8 cellular contexts compared by ENCODE assay signal in the genomic region with DNA sequence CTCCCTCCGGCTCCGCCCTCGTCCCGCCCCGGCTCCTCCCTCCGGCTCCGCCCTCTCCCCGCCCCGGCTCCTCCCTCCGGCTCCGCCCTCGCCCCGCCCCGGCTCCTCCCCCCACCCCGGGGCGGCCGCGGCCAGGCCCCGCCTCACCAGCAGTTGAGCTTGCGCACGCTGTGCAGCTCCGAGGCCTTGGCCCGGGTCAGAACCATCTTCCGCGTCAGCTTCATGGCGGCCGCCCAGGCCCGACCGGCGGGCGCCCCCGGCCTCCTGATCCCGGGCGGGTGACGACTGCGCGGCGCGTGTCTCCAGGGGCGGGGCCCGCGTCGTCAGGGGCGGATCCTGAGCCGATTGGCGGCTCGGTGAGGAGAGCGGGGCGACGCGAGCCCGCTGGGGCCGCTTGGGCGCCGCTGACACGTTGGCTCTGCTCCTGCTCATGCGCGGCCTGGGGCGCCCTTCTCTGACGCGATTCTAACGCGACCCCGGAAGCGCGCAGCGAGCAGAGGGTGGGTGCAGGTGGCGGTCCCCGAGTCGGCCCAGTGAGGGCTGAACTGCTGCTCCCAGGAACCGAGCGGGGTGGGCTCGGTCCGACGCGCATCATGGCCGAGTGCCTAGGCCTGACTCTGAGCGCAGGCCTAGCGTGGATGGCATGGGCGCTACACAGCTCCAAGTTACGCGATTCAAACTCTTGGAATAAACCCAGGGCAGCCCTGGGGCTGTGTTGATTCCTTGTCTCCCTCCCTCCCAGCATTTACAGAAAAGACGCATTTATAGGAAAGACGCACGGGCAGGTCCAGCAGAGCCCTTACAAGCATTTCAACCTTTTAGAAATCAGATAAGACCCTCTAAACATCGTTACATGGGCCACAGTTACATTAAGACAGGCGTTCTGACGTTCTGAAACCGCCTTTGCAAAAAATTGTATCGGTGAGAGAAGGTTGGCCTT. TPM values are rescaled to one million over a fixed set of nuclear protein-coding genes. Genes with fewer than 3 reads are reported as not detected.
A peak's percentile ranks its signal among the peaks of the same experiment; 100 is the strongest.
DNase-seq lines count a peak whose midpoint lies in the region; ATAC-seq, FAIRE-seq and TF ChIP-seq lines count a peak whose summit lies in the region.

Gene CFAP410 (minus strand): TSS at position 420 of the 940 bp plus-strand sequence. CDS start 196 bp downstream, at position 224.

- H3K27me3 ChIP-seq in mammary epithelial cell (ENCODE audit: insufficient read depth, low read length) (no peaks in the 10 kb centered on the region), small intestine (ENCODE audit: control insufficient read depth in 2 of 2, insufficient read depth in 2 of 2, low read length in 2 of 2) (no peaks in the 10 kb centered on the region)

- H3K9ac ChIP-seq in mammary epithelial cell (ENCODE audit: insufficient read depth, low read length) = peak within 1 kb of the TSS; percentile 81

- CTCF ChIA-PET in mammary epithelial cell (lab: Charles Lee; ENCODE audit: low non-redundant PET) = interaction anchor here (0.6 kb wide), 1 partner anchor 41 kb away, joined by 3 read pairs; no protein-coding TSS in a partner anchor

- FAIRE-seq in small intestine (lab: Jason Lieb, UNC) = no peak

- TF ChIP-seq CTCF in WI38 (IDR thresholded peaks at IDR 0.05; ENCODE audit: low read depth, low read length) = no peak
- TF ChIP-seq CTCF in mammary epithelial cell (conservative IDR thresholded peaks at IDR 0.05 in 1 of 2, IDR thresholded peaks at IDR 0.05 in 1 of 2; ENCODE audit: extremely low read depth in 1 of 2, insufficient read depth in 1 of 2, low read depth in 1 of 2, low read length in 2 of 2) = no peak

- intact Hi-C loops in mammary epithelial cell (cut with micrococcal nuclease) = loop anchor here (10.0 kb wide), 2 partner anchors 116 to 524 kb away; partner anchors contain the start of gene LRRC3

- H3K79me2 ChIP-seq in mammary epithelial cell (ENCODE audit: insufficient read depth, low read length) = no peaks in the 10 kb centered on the region

- 1% methylated on average over 39 of the region's 90 CpGs for WGBS in mammary epithelial cell (ENCODE audit: low coverage, missing lambda C conversion rate)
- WGBS in small intestine, 3 donors = 0 to 1% (median 1%) methylated on average over 61 to 90 of the region's 90 CpGs

- in situ Hi-C loops in GM18951 (cut with MboI; ENCODE audit: low sequenced_read_pairs, unreplicated experiment) = no loop called here
- in situ Hi-C loops in mammary epithelial cell (cut with MboI; ENCODE audit: low sequenced_read_pairs in 2 of 2) = no loop called here

- BruUV-seq in mammary epithelial cell (replicated peaks; lab: Mats Ljungman, UMichigan) = TSS peak; percentile 81

- dilution Hi-C loops in mammary epithelial cell (cut with HindIII; ENCODE audit: low sequenced_read_pairs) = loop anchor here (5.0 kb wide), 1 partner anchor 327 kb away; the partner anchor contains the start of gene TRAPPC10

- peaks cover 13% of the 10 kb centered on the region for H3K4me1 ChIP-seq in mammary epithelial cell (ENCODE audit: insufficient read depth, low read length)
- no peaks in the 10 kb centered on the region for H3K4me1 ChIP-seq in small intestine (ENCODE audit: control insufficient read depth in 2 of 2, insufficient read depth in 1 of 2, low read depth in 1 of 2, low read length in 1 of 2)

- peak; percentile 93 for TF ChIP-seq POLR2A in GM18951 (IDR thresholded peaks at IDR 0.05; ENCODE audit: extremely low read depth, insufficient read depth, insufficient read length)

- H4K20me1 ChIP-seq in mammary epithelial cell (ENCODE audit: insufficient read depth, low read length) = no peaks in the 10 kb centered on the region

- peak; percentile 89 for ATAC-seq in HG03175 (IDR thresholded peaks at IDR 0.05; ENCODE audit: unreplicated experiment)

- peak within 1 kb of the TSS; percentile 78 for H3K27ac ChIP-seq in mammary epithelial cell (ENCODE audit: insufficient read depth, low read depth, low read length)
- H3K27ac ChIP-seq in small intestine (ENCODE audit: low read depth in 1 of 2, low read length in 1 of 2) = peak within 1 kb of the TSS; percentile 95 to 98

- H2AFZ ChIP-seq in mammary epithelial cell (ENCODE audit: low read depth, low read length) = peak within 1 kb of the TSS; percentile 92

- H3K9me3 ChIP-seq in mammary epithelial cell (replicated peaks; ENCODE audit: insufficient read depth, low read length) (no peaks in the 10 kb centered on the region), small intestine (ENCODE audit: control insufficient read depth, low read depth) (no peaks in the 10 kb centered on the region)

- DNase-seq in AG08395 (ENCODE audit: low spot score) = peak; percentile 98
- DNase-seq in NCI-H2227 treated with DMSO at 0.1 percent for 48 hours (lab: John Stamatoyannopoulos, UW) = peak; percentile 95
- DNase-seq in mammary epithelial cell = peak; percentile 91
- DNase-seq in iPS-NIHi11 (ENCODE audit: low spot score) = peak; percentile 97
- DNase-seq in small intestine = peak; percentile 92

- peak within 1 kb of the TSS; percentile 90 for H3K4me3 ChIP-seq in WI38 (ENCODE audit: low read depth, low read length)
- H3K4me3 ChIP-seq in mammary epithelial cell (replicated peaks in 1 of 3; ENCODE audit: insufficient read depth in 1 of 3, low read depth in 2 of 3, low read length in 3 of 3) = peak within 1 kb of the TSS; percentile 71 to 91 (median 72)
- H3K4me3 ChIP-seq in small intestine (ENCODE audit: low read depth in 1 of 2, low read length in 2 of 2) = peak within 1 kb of the TSS; percentile 52 to 78

- H3K36me3 ChIP-seq in mammary epithelial cell (ENCODE audit: insufficient read depth, low read length) = no peaks in the 10 kb centered on the region
- no peaks in the 10 kb centered on the region for H3K36me3 ChIP-seq in small intestine (ENCODE audit: control insufficient read depth in 2 of 2, insufficient read depth in 2 of 2, low read length in 2 of 2)

- peak within 1 kb of the TSS; percentile 81 for H3K4me2 ChIP-seq in mammary epithelial cell (ENCODE audit: insufficient read depth, low read depth, low read length)

RNA-seq across cellular contexts. Expression of gene CFAP410, which starts in this region (rescaled TPM):
- 1 to 10 TPM; 8.3 to 9.6 TPM for total RNA-seq in mammary epithelial cell
- polyA plus RNA-seq in mammary epithelial cell = 3.4 TPM
- polyA minus RNA-seq in mammary epithelial cell = not detected
- 10 to 100 TPM; 17.9 to 35.9 (median 32.1) TPM for polyA plus RNA-seq in small intestine

Comparison
In these comparisons a context has a peak if more than half of its experiments do, and no peak if none do; other contexts are left out.
1. Peak in every context shown above with its lines: DNase-seq, ATAC-seq, H3K4me3 ChIP-seq and H3K27ac ChIP-seq.